8 cellular contexts compared by ENCODE assay signal in the genomic region with DNA sequence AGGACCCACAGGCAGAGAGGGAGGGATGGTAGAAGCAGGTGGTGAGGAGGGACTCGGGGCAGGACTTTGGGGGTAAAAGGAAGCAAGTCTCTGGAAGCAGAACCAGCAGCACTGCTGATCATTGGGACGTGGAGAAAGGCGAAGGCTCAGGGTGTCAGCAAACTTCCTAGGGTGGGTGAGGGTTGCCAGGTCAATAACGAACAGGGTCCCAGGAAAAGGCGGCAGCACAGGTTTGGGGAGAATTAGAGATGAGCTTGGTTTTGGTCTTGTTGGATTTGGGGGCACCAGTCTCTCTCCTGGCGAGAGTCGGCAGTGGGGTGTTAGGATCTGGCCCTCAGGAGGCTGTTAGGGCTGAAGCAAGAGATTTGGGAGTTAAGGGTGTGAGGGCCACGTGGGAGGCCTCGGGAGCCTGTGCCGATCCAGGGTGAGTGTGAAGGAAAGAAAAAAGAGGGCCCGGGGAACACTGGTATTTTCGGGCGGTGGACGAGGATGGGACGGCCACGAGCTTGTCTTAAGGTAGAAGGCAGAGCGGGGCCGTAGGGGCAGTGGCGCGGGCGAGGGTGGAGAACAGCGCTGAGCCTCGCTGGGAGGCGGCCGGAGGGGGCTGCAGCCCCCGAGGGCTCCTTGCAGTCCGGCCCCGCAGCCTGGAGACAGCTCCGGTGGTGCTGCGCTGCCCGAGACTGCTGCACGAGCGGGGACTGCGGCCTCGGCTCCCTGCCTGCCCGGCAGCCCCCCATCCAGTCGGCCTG. TPM values are rescaled to one million over a fixed set of nuclear protein-coding genes. Genes with fewer than 3 reads are reported as not detected.
DNase-seq lines count a peak whose midpoint lies in the region; ATAC-seq and TF ChIP-seq lines count a peak whose summit lies in the region.

No MANE protein-coding gene starts in this region.

- no peak for TF ChIP-seq POLR2A in adrenal gland (IDR thresholded peaks at IDR 0.05)

- 17 to 26% (median 26%) methylated on average over 23 to 37 of the region's 37 CpGs for WGBS in psoas muscle, 3 donors
- WGBS in adrenal gland, 4 donors = 22 to 37% (median 28%) methylated on average over 25 to 37 of the region's 37 CpGs

- H3K4me1 ChIP-seq in SJSA1 (replicated peaks) (peaks cover 49% of the 10 kb centered on the region), psoas muscle (no peaks in the 10 kb centered on the region), adrenal gland (replicated peaks in 1 of 2) (peaks cover 11 to 22% of the 10 kb centered on the region in 2 donors)

- H3K27me3 ChIP-seq in SJSA1 (replicated peaks) (no peaks in the 10 kb centered on the region), psoas muscle (ENCODE audit: insufficient read depth in 3 of 3, low read length in 2 of 3) (peaks cover 0 to 36% (median 8%) of the 10 kb centered on the region in 3 donors), adrenal gland (no peaks in the 10 kb centered on the region)

- H3K4me3 ChIP-seq in SJSA1 (peak overlapping the region; percentile 60), fibroblast of the aortic adventitia (ENCODE audit: low read depth, low read length) (peak overlapping the region; percentile 89), psoas muscle (peak overlapping the region; percentile 69), adrenal gland (peak overlapping the region in 2 of 4 donors; percentile 43 to 60)

- H3K27ac ChIP-seq in SJSA1 (peak overlapping the region; percentile 58), psoas muscle (no peak overlapping the region), adrenal gland (no peak overlapping the region)

- no peak for DNase-seq in SJSA1 (ENCODE audit: low read depth in 1 of 2, low spot score in 2 of 2)
- DNase-seq in fibroblast of the aortic adventitia (ENCODE audit: low read depth) = no peak
- no peak for DNase-seq in psoas muscle
- DNase-seq in cortex of kidney (lab: John Stamatoyannopoulos, UW) = no peak
- no peak for DNase-seq in HuH-7.5 (ENCODE audit: low spot score)
- no peak for DNase-seq in adrenal gland
- no peak for DNase-seq in GM13976 (ENCODE audit: low spot score)

- no peak for TF ChIP-seq CTCF in fibroblast of the aortic adventitia (IDR thresholded peaks at IDR 0.05; ENCODE audit: insufficient read depth, low read length)
- no peak for TF ChIP-seq CTCF in psoas muscle (IDR thresholded peaks at IDR 0.05)
- peak in 1 of 6 experiments; percentile 5 for TF ChIP-seq CTCF in adrenal gland (IDR thresholded peaks at IDR 0.05)
- no peak for TF ChIP-seq CTCF in GM13976 (IDR thresholded peaks at IDR 0.05; ENCODE audit: borderline replicate concordance, control extremely low read depth, extremely low read depth, insufficient read depth, missing control alignments)

- in situ Hi-C loops in GM13976 (cut with MboI; ENCODE audit: low sequenced_read_pairs, unreplicated experiment) = no loop called here

- 0 out of 2 replicates have a peak, but pooled peaks cover 5% of the 10 kb centered on the region for H3K36me3 ChIP-seq in SJSA1
- no peaks in the 10 kb centered on the region for H3K36me3 ChIP-seq in psoas muscle (ENCODE audit: insufficient read depth in 1 of 2, low read depth in 1 of 2)
- H3K36me3 ChIP-seq in adrenal gland (replicated peaks in 1 of 2) = no peaks in the 10 kb centered on the region

- intact Hi-C loops in psoas muscle (cut with DNase I) (loop anchor here in 1 of 2 donors (2.0 kb wide), 1 partner anchor 55 kb away; the partner anchor contains the start of genes TTC19 and ZSWIM7), adrenal gland (cut with DNase I) (loop anchor here in 1 of 2 donors (10.0 kb wide), 1 partner anchor 51 kb away; the partner anchor contains the start of genes TTC19 and ZSWIM7)

- ATAC-seq in GM19438 (IDR thresholded peaks at IDR 0.05; ENCODE audit: low read depth, unreplicated experiment) = peak; percentile 16
- ATAC-seq in psoas muscle = no peak

- H3K9me3 ChIP-seq in SJSA1 (replicated peaks) (0 out of 2 replicates have a peak, but pooled peaks cover 3% of the 10 kb centered on the region), psoas muscle (no peaks in the 10 kb centered on the region), adrenal gland (replicated peaks in 1 of 3) (no peaks in the 10 kb centered on the region)

RNA-seq across cellular contexts. Expression of gene ADORA2B, which starts 0.8 kb away (rescaled TPM):
- 8.5 and 19.5 TPM in 2 replicates for total RNA-seq in SJSA1 (2014; rRNA removed; shearing (Covaris generic))
- total RNA-seq in fibroblast of the aortic adventitia (ENCODE audit: low replicate concordance) = 0.90 and 19.3 TPM in 2 replicates
- under 1 TPM; 0.20 to 0.36 (median 0.29) TPM for total RNA-seq in psoas muscle
- under 1 TPM; 0.07 to 0.13 (median 0.13) TPM for polyA plus RNA-seq in psoas muscle
- 1 to 10 TPM; 1.0 to 4.0 (median 2.2) TPM for total RNA-seq in adrenal gland
- polyA plus RNA-seq in adrenal gland = under 1 TPM; 0.17 to 0.68 (median 0.32) TPM

RNA-seq across cellular contexts. Expression of gene ZSWIM7, which starts 55.4 kb away (rescaled TPM):
- total RNA-seq in SJSA1 (2014; rRNA removed; shearing (Covaris generic)) = 16.2 and 18.8 TPM in 2 replicates
- total RNA-seq in fibroblast of the aortic adventitia (ENCODE audit: low replicate concordance) (17.3 and 26.2 TPM in 2 replicates), psoas muscle (10 to 100 TPM; 29.1 to 46.6 (median 38.0) TPM), adrenal gland (10 to 100 TPM; 10.3 to 72.6 (median 34.0) TPM)
- polyA plus RNA-seq in psoas muscle (10 to 100 TPM; 32.8 to 78.0 (median 70.0) TPM), adrenal gland (10 to 100 TPM; 42.0 to 57.9 (median 46.7) TPM)

RNA-seq across cellular contexts. Expression of gene TTC19, which starts 55.5 kb away (rescaled TPM):
- 23.1 and 28.9 TPM in 2 replicates for total RNA-seq in SJSA1 (2014; rRNA removed; shearing (Covaris generic))
- total RNA-seq in fibroblast of the aortic adventitia (ENCODE audit: low replicate concordance) (21.4 and 52.0 TPM in 2 replicates), psoas muscle (10 to 100 TPM; 16.5 to 31.5 (median 29.0) TPM), adrenal gland (100 to 1,000 TPM in 1 of 8 donors, 10 to 100 TPM in 7; 46.0 to 152 (median 61.8) TPM)
- polyA plus RNA-seq in psoas muscle (10 to 100 TPM; 17.6 to 34.2 (median 19.2) TPM), adrenal gland (10 to 100 TPM; 20.6 to 62.3 (median 21.5) TPM)
